Comparison of ENCODE assay signal across 1 cellular context in genomic region chr10:70255329-70256299, GRCh38.
TF ChIP-seq lines count a peak whose summit lies in the region.

No MANE protein-coding gene starts in this region.

TF ChIP-seq in HCT116, 20 proteins besides CTCF, POLR2A, EP300 and RAD21 (continued from another document):
- TF ChIP-seq ELF1 (IDR thresholded peaks at IDR 0.05; ENCODE audit: borderline replicate concordance, low read depth) (no peak), EZH2phosphoT487 (IDR thresholded peaks at IDR 0.05; ENCODE audit: borderline replicate concordance) (no peak), YY1 (IDR thresholded peaks at IDR 0.05; ENCODE audit: extremely low read depth, insufficient replicate concordance, low read depth, low read length) (no peak)
- TF ChIP-seq, protein P1, sequence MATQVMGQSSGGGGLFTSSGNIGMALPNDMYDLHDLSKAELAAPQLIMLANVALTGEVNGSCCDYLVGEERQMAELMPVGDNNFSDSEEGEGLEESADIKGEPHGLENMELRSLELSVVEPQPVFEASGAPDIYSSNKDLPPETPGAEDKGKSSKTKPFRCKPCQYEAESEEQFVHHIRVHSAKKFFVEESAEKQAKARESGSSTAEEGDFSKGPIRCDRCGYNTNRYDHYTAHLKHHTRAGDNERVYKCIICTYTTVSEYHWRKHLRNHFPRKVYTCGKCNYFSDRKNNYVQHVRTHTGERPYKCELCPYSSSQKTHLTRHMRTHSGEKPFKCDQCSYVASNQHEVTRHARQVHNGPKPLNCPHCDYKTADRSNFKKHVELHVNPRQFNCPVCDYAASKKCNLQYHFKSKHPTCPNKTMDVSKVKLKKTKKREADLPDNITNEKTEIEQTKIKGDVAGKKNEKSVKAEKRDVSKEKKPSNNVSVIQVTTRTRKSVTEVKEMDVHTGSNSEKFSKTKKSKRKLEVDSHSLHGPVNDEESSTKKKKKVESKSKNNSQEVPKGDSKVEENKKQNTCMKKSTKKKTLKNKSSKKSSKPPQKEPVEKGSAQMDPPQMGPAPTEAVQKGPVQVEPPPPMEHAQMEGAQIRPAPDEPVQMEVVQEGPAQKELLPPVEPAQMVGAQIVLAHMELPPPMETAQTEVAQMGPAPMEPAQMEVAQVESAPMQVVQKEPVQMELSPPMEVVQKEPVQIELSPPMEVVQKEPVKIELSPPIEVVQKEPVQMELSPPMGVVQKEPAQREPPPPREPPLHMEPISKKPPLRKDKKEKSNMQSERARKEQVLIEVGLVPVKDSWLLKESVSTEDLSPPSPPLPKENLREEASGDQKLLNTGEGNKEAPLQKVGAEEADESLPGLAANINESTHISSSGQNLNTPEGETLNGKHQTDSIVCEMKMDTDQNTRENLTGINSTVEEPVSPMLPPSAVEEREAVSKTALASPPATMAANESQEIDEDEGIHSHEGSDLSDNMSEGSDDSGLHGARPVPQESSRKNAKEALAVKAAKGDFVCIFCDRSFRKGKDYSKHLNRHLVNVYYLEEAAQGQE (IDR thresholded peaks at IDR 0.05; ENCODE audit: low read depth): no peak
